ENCODE assay signal across 13 cellular contexts in the genomic region with DNA sequence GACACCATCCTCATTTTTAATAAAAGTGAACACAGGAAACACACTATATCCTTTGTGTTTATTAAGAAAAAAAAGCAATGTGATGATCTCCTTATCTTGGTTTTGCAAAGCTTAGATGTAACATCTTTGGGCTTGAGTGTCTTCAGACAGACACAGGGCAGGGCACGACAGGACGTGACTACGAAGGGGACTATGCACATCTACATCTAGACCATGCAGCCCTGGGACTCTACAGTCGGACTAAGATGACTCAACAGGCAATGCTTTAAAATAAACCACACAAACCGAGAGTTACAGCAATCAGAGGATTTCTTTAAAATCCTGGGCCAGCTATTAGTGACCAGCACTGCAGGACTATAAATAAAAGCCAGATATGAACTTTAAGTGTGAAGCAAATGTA. TPM values are rescaled to one million over a fixed set of nuclear protein-coding genes. Genes with fewer than 3 reads are reported as not detected.
DNase-seq lines count a peak whose midpoint lies in the region; ATAC-seq and TF ChIP-seq lines count a peak whose summit lies in the region.
"Had no signal": no experiment of that assay in that cellular context is flagged by ENCODE, and none has a peak within 500 bp of the region (broad histone marks: within the 10 kb centered on the region; RNA-seq: fewer than 3 reads in every experiment).

No MANE protein-coding gene starts in this region.

- CTCF ChIA-PET in CD8-positive, alpha-beta T cell (lab: Charles Lee): no interaction called here

- no peaks in the 10 kb centered on the region for H3K9me3 Mint-ChIP-seq in CD8-positive, alpha-beta T cell
- H3K9me3 Mint-ChIP-seq in activated naive CD8-positive, alpha-beta T cell treated with anti-CD3 and anti-CD28 coated beads for 36 hours: no peaks in the 10 kb centered on the region
- H3K9me3 Mint-ChIP-seq: activated naive CD8-positive, alpha-beta T cell treated with anti-CD3 and anti-CD28 coated beads, Interleukin-2, amount 10 ng/mL, durations not matched to agents 7 days and 5 days; CD8-positive, alpha-beta memory T cell had no signal

- intact Hi-C loops in CD8-positive, alpha-beta T cell (cut with DNase I, micrococcal nuclease): no loop called here

- no peak overlapping the region for H3K4me3 Mint-ChIP-seq in CD8-positive, alpha-beta T cell
- H3K4me3 Mint-ChIP-seq in activated naive CD8-positive, alpha-beta T cell treated with anti-CD3 and anti-CD28 coated beads for 36 hours: no peak overlapping the region
- H3K4me3 Mint-ChIP-seq: activated naive CD8-positive, alpha-beta T cell treated with anti-CD3 and anti-CD28 coated beads, Interleukin-2, amount 10 ng/mL, durations not matched to agents 7 days and 5 days; CD8-positive, alpha-beta memory T cell had no signal

- no peaks in the 10 kb centered on the region for H3K4me1 ChIP-seq in CD8-positive, alpha-beta T cell (ENCODE audit: insufficient read depth, low read length)
- peaks cover 24% of the 10 kb centered on the region for H3K4me1 ChIP-seq in mesodermal cell (ENCODE audit: control insufficient read depth, insufficient read depth, low read length, poor library complexity, severe bottlenecking)
- H3K4me1 ChIP-seq: parathyroid adenoma had no signal

- no peaks in the 10 kb centered on the region for H3K27me3 Mint-ChIP-seq in CD8-positive, alpha-beta T cell (ENCODE audit: low read depth)
- H3K27me3 Mint-ChIP-seq in activated naive CD8-positive, alpha-beta T cell treated with anti-CD3 and anti-CD28 coated beads for 36 hours: no peaks in the 10 kb centered on the region
- H3K27me3 Mint-ChIP-seq: activated naive CD8-positive, alpha-beta T cell treated with anti-CD3 and anti-CD28 coated beads, Interleukin-2, amount 10 ng/mL, durations not matched to agents 7 days and 5 days; CD8-positive, alpha-beta memory T cell had no signal

- ATAC-seq in CD8-positive, alpha-beta T cell: no peak
- no peak for ATAC-seq in HG03045 (IDR thresholded peaks at IDR 0.05; ENCODE audit: unreplicated experiment)
- no peak for ATAC-seq in HG03571 (IDR thresholded peaks at IDR 0.05; ENCODE audit: unreplicated experiment)
- ATAC-seq in GM21737 (IDR thresholded peaks at IDR 0.05; ENCODE audit: unreplicated experiment): no peak

- peaks cover 84% of the 10 kb centered on the region for H3K36me3 Mint-ChIP-seq in CD8-positive, alpha-beta T cell
- peaks cover 12% of the 10 kb centered on the region for H3K36me3 Mint-ChIP-seq in activated naive CD8-positive, alpha-beta T cell treated with anti-CD3 and anti-CD28 coated beads for 36 hours

- H3K27ac ChIP-seq in CD8-positive, alpha-beta T cell (ENCODE audit: low read depth, low read length): no peak overlapping the region
- H3K27ac ChIP-seq in mesodermal cell (ENCODE audit: low read depth, low read length, severe bottlenecking): peak overlapping the region; percentile 90
- H3K27ac ChIP-seq: parathyroid adenoma had no signal

- peak overlapping the region; percentile 29 for H3K27ac Mint-ChIP-seq in CD8-positive, alpha-beta T cell
- no peak overlapping the region for H3K27ac Mint-ChIP-seq in activated naive CD8-positive, alpha-beta T cell treated with anti-CD3 and anti-CD28 coated beads for 36 hours
- H3K27ac Mint-ChIP-seq: activated naive CD8-positive, alpha-beta T cell treated with anti-CD3 and anti-CD28 coated beads, Interleukin-2, amount 10 ng/mL, durations not matched to agents 7 days and 5 days had no signal

- no peak for DNase-seq in CD8-positive, alpha-beta T cell
- DNase-seq in LHCN-M2 (ENCODE audit: low read depth) (peak; percentile 79), cardiac fibroblast (ENCODE audit: low read depth in 2 of 2) (peak; percentile 49 to 91)
- no peak for DNase-seq in activated naive CD8-positive, alpha-beta T cell treated with anti-CD3 and anti-CD28 coated beads for 36 hours
- DNase-seq: activated naive CD8-positive, alpha-beta T cell treated with anti-CD3 and anti-CD28 coated beads, Interleukin-2, amount 10 ng/mL, durations not matched to agents 7 days and 5 days; CD8-positive, alpha-beta memory T cell; NCI-H1092 treated with DMSO at 0.1 percent for 48 hours; NCI-H446 treated with DMSO at 0.1 percent for 48 hours had no signal

- H3K36me3 ChIP-seq in CD8-positive, alpha-beta T cell (ENCODE audit: insufficient read depth, low read length): peaks cover 35% of the 10 kb centered on the region
- peaks cover 34% of the 10 kb centered on the region for H3K36me3 ChIP-seq in mesodermal cell (ENCODE audit: control insufficient read depth, insufficient read depth, low read length)

- 50 to 80% methylated on average over 1 of the region's 5 CpGs for WGBS in mesodermal cell (ENCODE audit: insufficient coverage in 2 of 2), 2 experiments

- H3K27me3 ChIP-seq in CD8-positive, alpha-beta T cell (ENCODE audit: insufficient read depth, low read length): no peaks in the 10 kb centered on the region

- POLR2A ChIA-PET in CD8-positive, alpha-beta T cell (lab: Charles Lee): interaction anchor here (1.2 to 1.3 kb wide), 2 partner anchors 11 to 38 kb away, joined by 3 read pairs; no protein-coding TSS in a partner anchor

- no peaks in the 10 kb centered on the region for H3K4me1 Mint-ChIP-seq in CD8-positive, alpha-beta T cell (ENCODE audit: low read depth)
- H3K4me1 Mint-ChIP-seq in activated naive CD8-positive, alpha-beta T cell treated with anti-CD3 and anti-CD28 coated beads for 36 hours: peaks cover 8% of the 10 kb centered on the region

- TF ChIP-seq CTCF in CD8-positive, alpha-beta T cell (IDR thresholded peaks at IDR 0.05): no peak
- no peak for TF ChIP-seq CTCF in cardiac fibroblast (IDR thresholded peaks at IDR 0.05; ENCODE audit: low read depth, low read length)

- H3K4me3 ChIP-seq in CD8-positive, alpha-beta T cell (ENCODE audit: low read depth, low read length): no peak overlapping the region
- no peak overlapping the region for H3K4me3 ChIP-seq in cardiac fibroblast (replicated peaks in 1 of 2; ENCODE audit: low read depth in 2 of 2, low read length in 2 of 2)
- H3K4me3 ChIP-seq in mesodermal cell (ENCODE audit: extremely low read depth, insufficient read depth, low read length, poor library complexity, severe bottlenecking): no peak overlapping the region

- no peaks in the 10 kb centered on the region for H3K9me3 ChIP-seq in CD8-positive, alpha-beta T cell (ENCODE audit: low read length)
- no peaks in the 10 kb centered on the region for H3K9me3 ChIP-seq in mesodermal cell (ENCODE audit: control insufficient read depth, low read length)

RNA-seq across cellular contexts. Expression of gene TM2D3, which starts 22.8 kb away (rescaled TPM):
- 10 to 100 TPM; 76.1 to 76.7 TPM for total RNA-seq in CD8-positive, alpha-beta T cell
- 37.5 and 39.9 TPM in 2 replicates for total RNA-seq in LHCN-M2 (2014; rRNA removed)
- 33.8 TPM for polyA plus RNA-seq in LHCN-M2 (2012)
- 35.5 TPM for polyA plus RNA-seq in mesodermal cell (2013, experiment 1 of 2)
- polyA plus RNA-seq in mesodermal cell (2013, experiment 2 of 2): 34.2 TPM
- total RNA-seq in activated naive CD8-positive, alpha-beta T cell treated with anti-CD3 and anti-CD28 coated beads for 36 hours: 10 to 100 TPM; 37.2 to 41.7 TPM

RNA-seq across cellular contexts. Expression of gene TARS3, which starts 49.3 kb away (rescaled TPM):
- 10 to 100 TPM; 12.7 to 13.7 TPM for total RNA-seq in CD8-positive, alpha-beta T cell
- total RNA-seq in LHCN-M2 (2014; rRNA removed): 7.4 and 9.5 TPM in 2 replicates
- polyA plus RNA-seq in LHCN-M2 (2012): 4.5 TPM
- polyA plus RNA-seq in mesodermal cell (2013, experiment 1 of 2): 11.9 TPM
- polyA plus RNA-seq in mesodermal cell (2013, experiment 2 of 2): 15.5 TPM
- 1 to 10 TPM; 6.7 to 7.1 TPM for total RNA-seq in activated naive CD8-positive, alpha-beta T cell treated with anti-CD3 and anti-CD28 coated beads for 36 hours

Comparison
In these comparisons a context has a peak if more than half of its experiments do, and no peak if none do; other contexts are left out.
1. DNase-seq: peak in LHCN-M2 (single experiment) and cardiac fibroblast (2 of 2); none in CD8-positive, alpha-beta T cell (0 of 7) and activated naive CD8-positive, alpha-beta T cell treated with anti-CD3 and anti-CD28 coated beads for 36 hours (single experiment).